Comparison of ENCODE assay signal across 23 cellular contexts in the genomic region with DNA sequence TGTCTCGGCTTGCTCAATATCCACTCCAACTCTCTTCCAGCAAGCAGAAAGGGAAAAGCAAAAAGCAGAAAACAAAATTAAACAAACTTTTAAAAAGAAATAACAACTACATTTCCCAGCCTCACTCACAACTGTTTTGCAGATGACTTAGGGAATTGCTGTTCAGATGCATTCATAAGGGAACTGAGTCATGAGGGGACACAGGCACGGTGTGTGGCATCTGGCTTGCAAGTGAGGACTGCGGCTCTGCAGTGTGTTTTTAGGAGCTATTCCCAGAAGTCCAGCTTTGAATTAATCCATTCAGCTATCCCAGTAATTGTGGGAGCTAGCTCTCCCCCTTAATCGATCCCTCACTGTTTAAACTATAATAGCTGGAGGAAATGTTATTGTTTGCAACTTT. TPM values are rescaled to one million over a fixed set of nuclear protein-coding genes. Genes with fewer than 3 reads are reported as not detected.
"Had no signal": no experiment of that assay in that cellular context is flagged by ENCODE, and none has a peak within 500 bp of the region (broad histone marks: within the 10 kb centered on the region; RNA-seq: fewer than 3 reads in every experiment).

No MANE protein-coding gene starts in this region.

- H3K4me1 ChIP-seq: foreskin keratinocyte, tibial artery had no signal

- DNase-seq: activated CD4-positive, alpha-beta T cell treated with anti-CD3 and anti-CD28 coated beads, Interleukin-2, amount 50 U/mL, for 1 hour; activated naive CD4-positive, alpha-beta T cell treated with Interleukin-2 at 50 U/mL for 16 hours; activated naive CD8-positive, alpha-beta T cell treated with anti-CD3 and anti-CD28 coated beads, Interleukin-2, amount 50 U/mL, for 24 hours; activated T-cell treated with anti-CD3 and anti-CD28 coated beads for 4 hours; aorta; foreskin keratinocyte; left colon; mucosa of descending colon; naive thymus-derived CD4-positive, alpha-beta T cell; retina; stimulated activated CD4-positive, alpha-beta T cell treated with anti-CD3 and anti-CD28 coated beads, Interleukin-15, amount 100 ng/mL, for 24 hours; stimulated activated CD4-positive, alpha-beta T cell treated with anti-CD3 and anti-CD28 coated beads, Interleukin-4, amount 100 ng/mL, for 1 hour; stimulated activated naive B cell treated with anti-CD40 and anti-IgM and Interleukin-4, amounts not matched to agents 10 μg/mL and 1 μg/mL and 100 μg/mL, for 72 hours; T-cell; T-helper 9 cell; tibial artery had no signal

- H3K36me3 ChIP-seq: cardiac muscle cell, neutrophil, tibial artery had no signal

- H3K27me3 ChIP-seq: cardiac muscle cell, foreskin keratinocyte, neutrophil, tibial artery had no signal

- H3K9me3 ChIP-seq: mucosa of descending colon, neutrophil, tibial artery had no signal

- H3K4me3 ChIP-seq: cardiac muscle cell, lung, mucosa of descending colon, skin epidermis, tibial artery had no signal

- ATAC-seq: activated CD4-positive, CD25-positive, alpha-beta regulatory T cell treated with anti-CD3 and anti-CD28 coated beads, Interleukin-2, amount 50 U/mL, for 24 hours; activated naive CD8-positive, alpha-beta T cell treated with anti-CD3 and anti-CD28 coated beads, Interleukin-2, amount 50 U/mL, for 24 hours; esophagus mucosa; foreskin keratinocyte; left colon; mucosa of descending colon; naive thymus-derived CD4-positive, alpha-beta T cell; stimulated activated naive B cell treated with anti-CD40 and anti-IgM and Interleukin-4, amounts not matched to agents 10 μg/mL and 1 μg/mL and 100 μg/mL, for 72 hours; T-cell had no signal

- H3K27ac ChIP-seq: cardiac muscle cell, foreskin keratinocyte, neutrophil, skin epidermis, tibial artery had no signal

RNA-seq across cellular contexts. Expression of gene PTN, which starts 30.3 kb away (rescaled TPM):
- total RNA-seq: activated CD8-positive, alpha-beta memory T cell treated with anti-CD3 and anti-CD28 coated beads for 36 hours; naive thymus-derived CD4-positive, alpha-beta T cell had no signal
- polyA plus RNA-seq: naive thymus-derived CD4-positive, alpha-beta T cell had no signal
